Comparison of ENCODE assay signal across 8 cellular contexts in genomic region chr4:112938461-112939058, GRCh38.
DNase-seq lines count a peak whose midpoint lies in the region; ATAC-seq, FAIRE-seq and TF ChIP-seq lines count a peak whose summit lies in the region.

No MANE protein-coding gene starts in this region.

- no peak overlapping the region for H3K4me3 ChIP-seq in neuronal stem cell (ENCODE audit: low read length in 2 of 2)

- no peaks in the 10 kb centered on the region for H3K36me3 ChIP-seq in neuronal stem cell (replicated peaks in 1 of 2; ENCODE audit: control insufficient read depth in 2 of 2, insufficient read depth in 2 of 2, low read length in 2 of 2)

- H4K8ac ChIP-seq in neuronal stem cell (ENCODE audit: low read depth, low read length) = no peak overlapping the region

- no peak overlapping the region for H3K14ac ChIP-seq in neuronal stem cell (ENCODE audit: low read length)

- H3K4ac ChIP-seq in neuronal stem cell (ENCODE audit: low read length) = no peak overlapping the region

- no peaks in the 10 kb centered on the region for H3K79me1 ChIP-seq in neuronal stem cell (ENCODE audit: low read depth, low read length)

- no peak overlapping the region for H2BK5ac ChIP-seq in neuronal stem cell (ENCODE audit: low read length)

- H2BK15ac ChIP-seq in neuronal stem cell (ENCODE audit: low read length) = no peak overlapping the region

- H2AFZ ChIP-seq in neuronal stem cell (ENCODE audit: low read length) = no peak overlapping the region

- H3K4me2 ChIP-seq in neuronal stem cell (ENCODE audit: insufficient read depth, low read length, poor library complexity, severe bottlenecking) = no peak overlapping the region

- H3K27me3 ChIP-seq in neuronal stem cell (ENCODE audit: control insufficient read depth in 3 of 3, insufficient read depth in 3 of 3, low read depth in 1 of 3, low read length in 3 of 3) = no peaks in the 10 kb centered on the region

- H3K18ac ChIP-seq in neuronal stem cell (ENCODE audit: low read length) = no peak overlapping the region

- no peak overlapping the region for H3K9ac ChIP-seq in neuronal stem cell (ENCODE audit: low read depth, low read length, poor library complexity)

- no peak overlapping the region for H2BK12ac ChIP-seq in neuronal stem cell (ENCODE audit: low read length)

- no peak overlapping the region for H2BK120ac ChIP-seq in neuronal stem cell (ENCODE audit: low read depth, low read length)

- DNase-seq in DMS53 treated with DMSO at 0.1 percent for 48 hours (lab: John Stamatoyannopoulos, UW; ENCODE audit: unreplicated experiment) = peak; percentile 28
- DNase-seq in HEK293T (ENCODE audit: extremely low spot score) = peak; percentile 25
- peak; percentile 34 for DNase-seq in NOMO-1 treated with DMSO at 0.1 percent for 48 hours (lab: John Stamatoyannopoulos, UW; ENCODE audit: unreplicated experiment)
- DNase-seq in neuronal stem cell (ENCODE audit: low spot score) = peak; percentile 54
- DNase-seq in islet precursor cell = no peak

- H3K4me1 ChIP-seq in neuronal stem cell (ENCODE audit: control insufficient read depth in 2 of 2, insufficient read depth in 1 of 2, low read depth in 1 of 2, low read length in 2 of 2) = no peaks in the 10 kb centered on the region

- H3K27ac ChIP-seq in neuronal stem cell (replicated peaks; ENCODE audit: low read length) = no peak overlapping the region

- H4K91ac ChIP-seq in neuronal stem cell (ENCODE audit: low read depth, low read length, poor library complexity) = no peak overlapping the region

- no peaks in the 10 kb centered on the region for H3K9me3 ChIP-seq in neuronal stem cell (replicated peaks in 1 of 2; ENCODE audit: control insufficient read depth in 2 of 2, insufficient read depth in 1 of 2, low read depth in 1 of 2, low read length in 2 of 2)

- H2AK5ac ChIP-seq in neuronal stem cell (ENCODE audit: low read depth, low read length) = no peak overlapping the region

- peak; percentile 87 for FAIRE-seq in endometrium (lab: Jason Lieb, UNC)

- CTCF ChIA-PET in HEK293T (lab: Yijun Ruan, JAX) = interaction anchor here (0.6 to 2.6 kb wide), 11 partner anchors 13 to 303 kb away, joined by 3 to 13 read pairs (median 3); no protein-coding TSS in a partner anchor

- no peak overlapping the region for H3K23ac ChIP-seq in neuronal stem cell (ENCODE audit: low read depth, low read length, poor library complexity)

- ATAC-seq in HG03378 (IDR thresholded peaks at IDR 0.05; ENCODE audit: unreplicated experiment) (no peak), GM19324 (IDR thresholded peaks at IDR 0.05; ENCODE audit: low FRiP score, unreplicated experiment) (no peak)

- no CpG with 5 or more reads among the region's 1 CpG for WGBS in neuronal stem cell (ENCODE audit: extremely low coverage in 2 of 2, insufficient read length in 2 of 2, insufficient replicate concordance in 1 of 2), 2 donors

- POLR2A ChIA-PET in HEK293T (lab: Yijun Ruan, JAX) = no interaction called here

TF ChIP-seq in HEK293T, 16 proteins besides CTCF, POLR2A, EP300 and RAD21:
- no peak for TF ChIP-seq PKNOX1 (IDR thresholded peaks at IDR 0.05)
- TF ChIP-seq ZNF384 (IDR thresholded peaks at IDR 0.05) = no peak
- no peak for TF ChIP-seq CTBP1 (IDR thresholded peaks at IDR 0.05; ENCODE audit: borderline replicate concordance)
- no peak for TF ChIP-seq HDGF (IDR thresholded peaks at IDR 0.05; ENCODE audit: borderline replicate concordance)
- TF ChIP-seq TARDBP (IDR thresholded peaks at IDR 0.05) = no peak
- TF ChIP-seq FOXA1 (IDR thresholded peaks at IDR 0.05) = no peak
- TF ChIP-seq SP1 (IDR thresholded peaks at IDR 0.05) = no peak
- no peak for TF ChIP-seq LEF1 (IDR thresholded peaks at IDR 0.05; ENCODE audit: borderline replicate concordance)
- no peak for TF ChIP-seq L3MBTL2 (conservative IDR thresholded peaks at IDR 0.05)
- no peak for TF ChIP-seq ELF4 (IDR thresholded peaks at IDR 0.05)
